Comparison of ENCODE assay signal across 9 cellular contexts in the genomic region with DNA sequence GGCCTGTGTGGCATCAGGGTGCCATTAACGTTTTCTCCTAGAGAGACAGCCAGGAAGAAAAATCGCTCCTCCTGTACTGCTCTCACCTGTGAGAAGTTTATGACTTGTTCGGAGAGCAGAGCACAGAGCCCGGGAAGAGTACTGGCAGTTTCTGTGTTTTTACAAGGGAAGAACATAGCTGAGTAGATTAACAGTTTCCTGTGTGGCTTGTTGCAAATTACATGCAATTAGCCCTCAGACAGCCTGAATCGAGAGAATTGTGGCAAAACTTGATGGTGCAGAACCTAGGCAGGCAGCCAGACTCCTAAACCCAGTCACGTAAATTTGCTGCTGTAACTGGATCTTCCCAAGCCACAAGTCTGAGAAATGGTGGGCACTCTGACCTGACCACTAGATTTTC. TPM values are rescaled to one million over a fixed set of nuclear protein-coding genes. Genes with fewer than 3 reads are reported as not detected.
DNase-seq lines count a peak whose midpoint lies in the region; ATAC-seq and TF ChIP-seq lines count a peak whose summit lies in the region.
"Had no signal": no experiment of that assay in that cellular context is flagged by ENCODE, and none has a peak within 500 bp of the region (broad histone marks: within the 10 kb centered on the region; RNA-seq: fewer than 3 reads in every experiment).

No MANE protein-coding gene starts in this region.

- H3K4me1 Mint-ChIP-seq in brain = peaks cover 52% of the 10 kb centered on the region
- peaks cover 31% of the 10 kb centered on the region for H3K4me1 Mint-ChIP-seq in activated naive CD4-positive, alpha-beta T cell treated with anti-CD3 and anti-CD28 coated beads, Interleukin-2, amount 10 ng/mL, durations not matched to agents 7 days and 5 days

- CTCF ChIA-PET in activated naive CD4-positive, alpha-beta T cell treated with anti-CD3 and anti-CD28 coated beads, Interleukin-2, amount 10 ng/mL, durations not matched to agents 7 days and 5 days (lab: Charles Lee) = interaction anchor here (2.2 kb wide), 1 partner anchor 32 kb away, joined by 5 read pairs; no protein-coding TSS in a partner anchor

- peak overlapping the region; percentile 15; the same call in 1 of the 2 replicates for H3K4me3 ChIP-seq in Jurkat, Clone E6-1 (ENCODE audit: low read length)

- peak overlapping the region in 4 of 5 experiments; percentile 73 to 84 (median 74) for H3K27ac Mint-ChIP-seq in brain
- no peak overlapping the region for H3K27ac Mint-ChIP-seq in activated naive CD4-positive, alpha-beta T cell treated with anti-CD3 and anti-CD28 coated beads, Interleukin-2, amount 10 ng/mL, durations not matched to agents 7 days and 5 days

- TF ChIP-seq CTCF in brain (conservative IDR thresholded peaks at IDR 0.05) = no peak

- peak; percentile 60 for ATAC-seq in GM21447 (IDR thresholded peaks at IDR 0.05; ENCODE audit: unreplicated experiment)

- H3K36me3 Mint-ChIP-seq in brain = peaks cover 4% of the 10 kb centered on the region
- no peaks in the 10 kb centered on the region for H3K36me3 Mint-ChIP-seq in activated naive CD4-positive, alpha-beta T cell treated with anti-CD3 and anti-CD28 coated beads, Interleukin-2, amount 10 ng/mL, durations not matched to agents 7 days and 5 days

- DNase-seq in GF-D8 (lab: John Stamatoyannopoulos, UW) (peak; percentile 67), C1 segment of cervical spinal cord (lab: John Stamatoyannopoulos, UW) (no peak)
- DNase-seq in Jurkat, Clone E6-1 (ENCODE audit: low read depth, low spot score) = peak; percentile 76
- DNase-seq in activated naive CD4-positive, alpha-beta T cell treated with anti-CD3 and anti-CD28 coated beads, Interleukin-2, amount 10 ng/mL, durations not matched to agents 7 days and 5 days = no peak
- DNase-seq in effector CD8-positive, alpha-beta T cell (lab: John Stamatoyannopoulos, UW) = no peak
- no peak for DNase-seq in stimulated activated naive CD4-positive, alpha-beta T cell treated with Interleukin-2 at 50 U/mL for 16 hours (lab: John Stamatoyannopoulos, UW)
- DNase-seq: WERI-Rb-1 had no signal

- peaks cover under 1 to 3% (median 2%) of the 10 kb centered on the region in 5 experiments for H3K9me3 Mint-ChIP-seq in brain
- no peaks in the 10 kb centered on the region for H3K9me3 Mint-ChIP-seq in activated naive CD4-positive, alpha-beta T cell treated with anti-CD3 and anti-CD28 coated beads, Interleukin-2, amount 10 ng/mL, durations not matched to agents 7 days and 5 days

- peaks cover 4% of the 10 kb centered on the region for H3K27me3 Mint-ChIP-seq in brain
- peaks cover 3% of the 10 kb centered on the region for H3K27me3 Mint-ChIP-seq in activated naive CD4-positive, alpha-beta T cell treated with anti-CD3 and anti-CD28 coated beads, Interleukin-2, amount 10 ng/mL, durations not matched to agents 7 days and 5 days

- peak overlapping the region in 2 of 5 experiments; percentile 20 to 55 for H3K4me3 Mint-ChIP-seq in brain
- H3K4me3 Mint-ChIP-seq in activated naive CD4-positive, alpha-beta T cell treated with anti-CD3 and anti-CD28 coated beads, Interleukin-2, amount 10 ng/mL, durations not matched to agents 7 days and 5 days = no peak overlapping the region

RNA-seq across cellular contexts. Expression of a gene that starts 32.1 kb away (rescaled TPM):
- polyA plus RNA-seq in Jurkat, Clone E6-1 (2012; ENCODE audit: insufficient read depth, insufficient read length) = not detected
- not detected for polyA plus RNA-seq in brain (ENCODE audit: insufficient read depth, low read depth, low replicate concordance)

RNA-seq across cellular contexts. Expression of a gene that starts 53.7 kb away (rescaled TPM):
- 35.0 TPM for polyA plus RNA-seq in Jurkat, Clone E6-1 (2012; ENCODE audit: insufficient read depth, insufficient read length)
- 9.9 TPM for polyA plus RNA-seq in brain (ENCODE audit: insufficient read depth, low read depth, low replicate concordance)

Comparison
In these comparisons a context has a peak if more than half of its experiments do, and no peak if none do; other contexts are left out.
1. DNase-seq: peak in GF-D8 (single experiment) and Jurkat, Clone E6-1 (single experiment); none in activated naive CD4-positive, alpha-beta T cell treated with anti-CD3 and anti-CD28 coated beads, Interleukin-2, amount 10 ng/mL, durations not matched to agents 7 days and 5 days (single experiment), effector CD8-positive, alpha-beta T cell (single experiment), C1 segment of cervical spinal cord (0 of 14) and stimulated activated naive CD4-positive, alpha-beta T cell treated with Interleukin-2 at 50 U/mL for 16 hours (single experiment).